ENCODE assay signal across 32 cellular contexts in genomic region chr5:122190156-122190555, GRCh38.
"Had no signal": no experiment of that assay in that cellular context is flagged by ENCODE, and none has a peak within 500 bp of the region (broad histone marks: within the 10 kb centered on the region; RNA-seq: fewer than 3 reads in every experiment).

No MANE protein-coding gene starts in this region.

- H3K9me3 ChIP-seq: body of pancreas, colonic mucosa, esophagus squamous epithelium, gastrocnemius medialis, heart right ventricle had no signal

- DNase-seq: activated CD4-positive, alpha-beta memory T cell treated with anti-CD3 and anti-CD28 coated beads for 36 hours; activated CD4-positive, alpha-beta T cell treated with anti-CD3 and anti-CD28 coated beads for 36 hours; activated CD4-positive, alpha-beta T cell treated with anti-CD3 and anti-CD28 coated beads, Interleukin-2, amount 10 ng/mL, durations not matched to agents 24 days and 14 days; activated CD4-positive, CD25-positive, alpha-beta regulatory T cell; activated CD4-positive, CD25-positive, alpha-beta regulatory T cell treated with anti-CD3 and anti-CD28 coated beads, Interleukin-2, amount 50 U/mL, for 72 hours; activated CD8-positive, alpha-beta memory T cell treated with anti-CD3 and anti-CD28 coated beads, Interleukin-2, amount 10 ng/mL, durations not matched to agents 7 days and 5 days; activated CD8-positive, alpha-beta memory T cell treated with anti-CD3 and anti-CD28 coated beads, Interleukin-2, amount 50 U/mL, for 4 hours; activated CD8-positive, alpha-beta T cell treated with anti-CD3 and anti-CD28 coated beads, Interleukin-2, amount 10 ng/mL, durations not matched to agents 7 days and 5 days; activated gamma-delta T cell; activated naive CD4-positive, alpha-beta T cell; activated naive CD4-positive, alpha-beta T cell treated with anti-CD3 and anti-CD28 coated beads, Interleukin-2, amount 10 ng/mL, durations not matched to agents 7 days and 5 days; activated T-cell treated with anti-CD3 and anti-CD28 coated beads, Interleukin-2, amount 50 U/mL, for 1 hour; activated T-cell treated with anti-CD3 and anti-CD28 coated beads, Interleukin-2, amount 50 U/mL, for 48 hours; amniotic stem cell; anterior cingulate cortex; body of pancreas; central memory CD4-positive, alpha-beta T cell; cerebellar nuclear complex; colonic mucosa; effector CD8-positive, alpha-beta T cell; esophagus squamous epithelium; foreskin keratinocyte; gastrocnemius medialis; glutamatergic neuron; heart right ventricle; T-helper 2 cell had no signal

- ATAC-seq: activated CD4-positive, alpha-beta T cell treated with anti-CD3 and anti-CD28 coated beads for 36 hours; activated CD8-positive, alpha-beta memory T cell treated with anti-CD3 and anti-CD28 coated beads, Interleukin-2, amount 10 ng/mL, durations not matched to agents 7 days and 5 days; activated CD8-positive, alpha-beta T cell treated with anti-CD3 and anti-CD28 coated beads, Interleukin-2, amount 10 ng/mL, durations not matched to agents 7 days and 5 days; body of pancreas; foreskin keratinocyte; gastrocnemius medialis; heart right ventricle had no signal

- H3K9me3 Mint-ChIP-seq: activated CD4-positive, alpha-beta memory T cell treated with anti-CD3 and anti-CD28 coated beads for 36 hours; activated CD4-positive, alpha-beta T cell treated with anti-CD3 and anti-CD28 coated beads, Interleukin-2, amount 10 ng/mL, durations not matched to agents 24 days and 14 days; activated naive CD4-positive, alpha-beta T cell treated with anti-CD3 and anti-CD28 coated beads, Interleukin-2, amount 10 ng/mL, durations not matched to agents 7 days and 5 days had no signal

- H3K36me3 ChIP-seq: cardiac muscle cell, colonic mucosa, esophagus squamous epithelium, gastrocnemius medialis, heart right ventricle had no signal

- H3K27me3 Mint-ChIP-seq: activated naive CD4-positive, alpha-beta T cell treated with anti-CD3 and anti-CD28 coated beads, Interleukin-2, amount 10 ng/mL, durations not matched to agents 7 days and 5 days had no signal

- H3K36me3 Mint-ChIP-seq: activated CD4-positive, alpha-beta memory T cell treated with anti-CD3 and anti-CD28 coated beads for 36 hours; activated CD8-positive, alpha-beta memory T cell treated with anti-CD3 and anti-CD28 coated beads, Interleukin-2, amount 10 ng/mL, durations not matched to agents 7 days and 5 days; activated naive CD4-positive, alpha-beta T cell treated with anti-CD3 and anti-CD28 coated beads, Interleukin-2, amount 10 ng/mL, durations not matched to agents 7 days and 5 days; activated naive CD8-positive, alpha-beta T cell had no signal

- H3K27me3 ChIP-seq: body of pancreas, cardiac muscle cell, colonic mucosa, esophagus squamous epithelium, foreskin keratinocyte, gastrocnemius medialis had no signal

- H3K27ac Mint-ChIP-seq: activated CD4-positive, alpha-beta memory T cell treated with anti-CD3 and anti-CD28 coated beads for 36 hours; activated CD4-positive, alpha-beta T cell treated with anti-CD3 and anti-CD28 coated beads for 36 hours; activated CD4-positive, alpha-beta T cell treated with anti-CD3 and anti-CD28 coated beads, Interleukin-2, amount 10 ng/mL, durations not matched to agents 24 days and 14 days; activated CD8-positive, alpha-beta memory T cell treated with anti-CD3 and anti-CD28 coated beads, Interleukin-2, amount 10 ng/mL, durations not matched to agents 7 days and 5 days; activated CD8-positive, alpha-beta T cell treated with anti-CD3 and anti-CD28 coated beads, Interleukin-2, amount 10 ng/mL, durations not matched to agents 7 days and 5 days; activated naive CD4-positive, alpha-beta T cell treated with anti-CD3 and anti-CD28 coated beads, Interleukin-2, amount 10 ng/mL, durations not matched to agents 7 days and 5 days; activated naive CD8-positive, alpha-beta T cell had no signal

- H3K4me3 ChIP-seq: body of pancreas, cardiac muscle cell, colonic mucosa, esophagus squamous epithelium, gastrocnemius medialis, heart right ventricle had no signal

- FAIRE-seq: astrocyte, endometrium, endothelial cell of umbilical vein had no signal

- H3K4me1 ChIP-seq: body of pancreas, foreskin keratinocyte, gastrocnemius medialis had no signal

- H3K4me3 Mint-ChIP-seq: activated CD4-positive, alpha-beta memory T cell treated with anti-CD3 and anti-CD28 coated beads for 36 hours; activated CD4-positive, alpha-beta T cell treated with anti-CD3 and anti-CD28 coated beads for 36 hours; activated CD4-positive, alpha-beta T cell treated with anti-CD3 and anti-CD28 coated beads, Interleukin-2, amount 10 ng/mL, durations not matched to agents 24 days and 14 days; activated CD8-positive, alpha-beta memory T cell treated with anti-CD3 and anti-CD28 coated beads, Interleukin-2, amount 10 ng/mL, durations not matched to agents 7 days and 5 days; activated CD8-positive, alpha-beta T cell treated with anti-CD3 and anti-CD28 coated beads, Interleukin-2, amount 10 ng/mL, durations not matched to agents 7 days and 5 days; activated naive CD4-positive, alpha-beta T cell treated with anti-CD3 and anti-CD28 coated beads, Interleukin-2, amount 10 ng/mL, durations not matched to agents 7 days and 5 days; activated naive CD8-positive, alpha-beta T cell had no signal

- H3K4me1 Mint-ChIP-seq: activated CD4-positive, alpha-beta T cell treated with anti-CD3 and anti-CD28 coated beads for 36 hours; activated CD4-positive, alpha-beta T cell treated with anti-CD3 and anti-CD28 coated beads, Interleukin-2, amount 10 ng/mL, durations not matched to agents 24 days and 14 days; activated CD8-positive, alpha-beta memory T cell treated with anti-CD3 and anti-CD28 coated beads, Interleukin-2, amount 10 ng/mL, durations not matched to agents 7 days and 5 days; activated naive CD4-positive, alpha-beta T cell treated with anti-CD3 and anti-CD28 coated beads, Interleukin-2, amount 10 ng/mL, durations not matched to agents 7 days and 5 days had no signal

- H3K27ac ChIP-seq: body of pancreas, cardiac muscle cell, colonic mucosa, epithelial cell of prostate, esophagus squamous epithelium, foreskin keratinocyte, gastrocnemius medialis, heart right ventricle had no signal
